20 cellular contexts compared by ENCODE assay signal in genomic region chr18:2855560-2856350, GRCh38. TPM values are rescaled to one million over a fixed set of nuclear protein-coding genes. Genes with fewer than 3 reads are reported as not detected.
A peak's percentile ranks its signal among the peaks of the same experiment; 100 is the strongest.
DNase-seq lines count a peak whose midpoint lies in the region; ATAC-seq and TF ChIP-seq lines count a peak whose summit lies in the region.
"Had no signal": no experiment of that assay in that cellular context is flagged by ENCODE, and none has a peak within 500 bp of the region (broad histone marks: within the 10 kb centered on the region; RNA-seq: fewer than 3 reads in every experiment).

No MANE protein-coding gene starts in this region.

- H3K4me1 Mint-ChIP-seq in CD14-positive monocyte, result peaks cover 84% of the 10 kb centered on the region
- H3K4me1 Mint-ChIP-seq in osteocyte (ENCODE audit: unreplicated experiment), result peaks cover 32% of the 10 kb centered on the region
- H3K4me1 Mint-ChIP-seq: memory B cell had no signal

- no peaks in the 10 kb centered on the region for H3K36me3 ChIP-seq in esophagus squamous epithelium
- H3K36me3 ChIP-seq: WERI-Rb-1 had no signal

- no peak for ATAC-seq in sciatic nerve

- peaks cover 0 to 2% (median 1%) of the 10 kb centered on the region in 3 donors for H3K27me3 Mint-ChIP-seq in CD14-positive monocyte (ENCODE audit: low read depth in 3 of 3)
- no peaks in the 10 kb centered on the region for H3K27me3 Mint-ChIP-seq in osteocyte (ENCODE audit: unreplicated experiment)

- H3K36me3 Mint-ChIP-seq in CD14-positive monocyte (peaks cover 55 to 67% of the 10 kb centered on the region in 2 donors), osteocyte (ENCODE audit: unreplicated experiment) (no peaks in the 10 kb centered on the region)

- peaks cover 0 to 4% (median 3%) of the 10 kb centered on the region in 3 donors for H3K9me3 ChIP-seq in esophagus squamous epithelium

- TF ChIP-seq CTCF in CD14-positive monocyte (IDR thresholded peaks at IDR 0.05) (no peak), esophagus squamous epithelium (IDR thresholded peaks at IDR 0.05) (no peak), osteocyte (IDR thresholded peaks at IDR 0.05) (no peak)

- intact Hi-C loops in CD14-positive monocyte (cut with micrococcal nuclease), result no loop called here
- intact Hi-C loops in esophagus squamous epithelium (cut with DNase I), result no loop called here
- intact Hi-C loops in sciatic nerve (cut with DNase I), result no loop called here

- 92 to 93% methylated on average over 17 to 20 of the region's 22 CpGs for WGBS in esophagus squamous epithelium, 2 donors

- H3K27me3 ChIP-seq in esophagus squamous epithelium, result peaks cover 0 to 7% (median 0%) of the 10 kb centered on the region in 4 donors

- H3K4me1 ChIP-seq in esophagus squamous epithelium, result peaks cover 0 to 34% (median 10%) of the 10 kb centered on the region in 3 donors

- peak overlapping the region; percentile 96 to 99 (median 97) for H3K27ac Mint-ChIP-seq in CD14-positive monocyte
- no peak overlapping the region for H3K27ac Mint-ChIP-seq in osteocyte (ENCODE audit: unreplicated experiment)
- H3K27ac Mint-ChIP-seq: memory B cell; stimulated activated naive CD8-positive, alpha-beta T cell treated with anti-CD3 and anti-CD28 coated beads, Interleukin-15, Interleukin-2, amounts not matched to agents 100 ng/mL and 50 ng/mL, for 24 hours had no signal

- peak overlapping the region; percentile 48 to 84 for H3K4me3 Mint-ChIP-seq in CD14-positive monocyte
- H3K4me3 Mint-ChIP-seq in osteocyte (ENCODE audit: unreplicated experiment), result no peak overlapping the region
- H3K4me3 Mint-ChIP-seq: memory B cell; stimulated activated naive CD8-positive, alpha-beta T cell treated with anti-CD3 and anti-CD28 coated beads, Interleukin-15, Interleukin-2, amounts not matched to agents 100 ng/mL and 50 ng/mL, for 24 hours had no signal

- DNase-seq in CD14-positive monocyte (ENCODE audit: low spot score) (no peak), EH (ENCODE audit: low read depth) (peak; percentile 45), esophagus squamous epithelium (lab: John Stamatoyannopoulos, UW) (no peak), osteocyte (ENCODE audit: extremely low spot score, unreplicated experiment) (peak; percentile 42), pons (ENCODE audit: low spot score) (no peak), T-helper 9 cell (no peak), sciatic nerve (ENCODE audit: low spot score) (no peak)
- DNase-seq: activated naive CD4-positive, alpha-beta T cell treated with anti-CD3 and anti-CD28 coated beads, Interleukin-2, amount 50 U/mL, for 16 hours; caudate nucleus; DMS 273 treated with DMSO at 0.1 percent for 48 hours; effector memory CD4-positive, alpha-beta T cell; foreskin melanocyte; HFFc6; NCI-H82; nucleus accumbens; RPMI8226; small intestine; WERI-Rb-1 had no signal

- no peak overlapping the region for H3K4me3 ChIP-seq in esophagus squamous epithelium

- H3K27ac ChIP-seq in esophagus squamous epithelium, result peak overlapping the region in 3 of 4 donors; percentile 16 to 81 (median 59)
- H3K27ac ChIP-seq: WERI-Rb-1 had no signal

- H3K9me3 Mint-ChIP-seq in CD14-positive monocyte (peaks cover 0 to 8% (median 0%) of the 10 kb centered on the region in 7 donors), osteocyte (ENCODE audit: unreplicated experiment) (no peaks in the 10 kb centered on the region)
- H3K9me3 Mint-ChIP-seq: HFFc6; stimulated activated naive CD8-positive, alpha-beta T cell treated with anti-CD3 and anti-CD28 coated beads, Interleukin-15, Interleukin-2, amounts not matched to agents 100 ng/mL and 50 ng/mL, for 24 hours had no signal

- no peak for TF ChIP-seq POLR2A in esophagus squamous epithelium (IDR thresholded peaks at IDR 0.05)

RNA-seq across cellular contexts. Expression of gene EMILIN2, which starts 8.9 kb away (rescaled TPM):
- 10 to 100 TPM; 30.5 to 33.8 TPM for polyA plus RNA-seq in CD14-positive monocyte
- total RNA-seq in esophagus squamous epithelium, result 10 to 100 TPM in 1 of 4 donors, 1 to 10 TPM in 3; 3.2 to 11.1 (median 5.5) TPM
- 2.2 and 2.8 TPM in 2 replicates for total RNA-seq in osteocyte
- 25.1 TPM for total RNA-seq in sciatic nerve

Comparison
In these comparisons a context has a peak if more than half of its experiments do, and no peak if none do; other contexts are left out.
1. DNase-seq: peak in EH (single experiment) and osteocyte (single experiment); none in CD14-positive monocyte (single experiment), esophagus squamous epithelium (single experiment), pons (single experiment), T-helper 9 cell (single experiment) and sciatic nerve (single experiment).